Comparison of ENCODE assay signal across 18 cellular contexts in the genomic region with DNA sequence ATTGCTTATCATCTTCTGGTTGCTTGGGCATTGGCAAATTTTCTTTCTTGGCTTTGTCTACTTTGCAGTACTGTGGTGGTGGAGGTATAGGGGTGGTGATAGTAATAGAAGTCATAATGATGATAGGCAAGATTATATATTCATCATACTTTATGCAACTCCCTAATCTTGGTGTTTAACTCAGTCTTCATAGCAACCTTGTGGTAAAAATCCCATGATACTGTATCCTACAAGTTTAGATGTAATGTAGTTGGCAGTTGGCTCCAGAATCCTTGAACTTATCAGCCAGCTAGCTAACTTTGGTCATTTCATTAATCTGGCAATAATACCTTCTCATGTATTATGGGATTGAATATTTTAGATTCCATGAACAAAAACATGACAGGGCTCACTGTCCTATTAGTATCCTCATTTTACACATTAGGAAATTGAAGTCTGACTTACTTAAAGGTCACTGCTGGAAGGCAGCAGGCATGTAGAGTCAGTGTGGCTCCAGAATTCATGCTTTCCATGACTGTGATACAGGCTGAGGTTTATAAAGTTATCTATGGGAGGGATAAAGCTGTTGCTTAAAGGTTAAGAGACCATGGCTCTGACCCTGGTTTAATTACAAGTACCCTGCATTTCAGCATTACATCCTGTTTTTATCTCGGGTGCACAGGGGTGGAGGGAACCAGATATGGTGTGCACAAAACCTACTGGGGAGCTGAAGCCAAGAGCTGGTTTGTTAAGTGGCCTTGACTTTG. TPM values are rescaled to one million over a fixed set of nuclear protein-coding genes. Genes with fewer than 3 reads are reported as not detected.
DNase-seq lines count a peak whose midpoint lies in the region; ATAC-seq and TF ChIP-seq lines count a peak whose summit lies in the region.
"Had no signal": no experiment of that assay in that cellular context is flagged by ENCODE, and none has a peak within 500 bp of the region (broad histone marks: within the 10 kb centered on the region; RNA-seq: fewer than 3 reads in every experiment).

No MANE protein-coding gene starts in this region.

- H3K4me3 ChIP-seq in right cardiac atrium (ENCODE audit: low read length) (no peak overlapping the region), fibroblast of the aortic adventitia (ENCODE audit: low read depth, low read length) (no peak overlapping the region), rectal smooth muscle tissue (ENCODE audit: low read length) (no peak overlapping the region)
- H3K4me3 ChIP-seq: GM12878, Peyer's patch had no signal

- H3K27me3 ChIP-seq in right cardiac atrium (ENCODE audit: control insufficient read depth, insufficient read depth) = no peaks in the 10 kb centered on the region
- H3K27me3 ChIP-seq in rectal smooth muscle tissue (ENCODE audit: control insufficient read depth, insufficient read depth, low read length) = no peaks in the 10 kb centered on the region
- H3K27me3 ChIP-seq: Peyer's patch had no signal

- ATAC-seq in right cardiac atrium = peak; percentile 12 to 78
- ATAC-seq in Right ventricle myocardium inferior = no peak
- no peak for ATAC-seq in HG03342 (IDR thresholded peaks at IDR 0.05; ENCODE audit: unreplicated experiment)
- no peak for ATAC-seq in HG02623 (IDR thresholded peaks at IDR 0.05; ENCODE audit: unreplicated experiment)
- ATAC-seq in HG03097 (IDR thresholded peaks at IDR 0.05; ENCODE audit: low FRiP score, unreplicated experiment) = no peak
- ATAC-seq: GM12878 had no signal

- H3K9me3 ChIP-seq in right cardiac atrium (ENCODE audit: control insufficient read depth, low read length) = no peaks in the 10 kb centered on the region
- H3K9me3 ChIP-seq: Caco-2, Peyer's patch had no signal

- H3K27ac ChIP-seq in right cardiac atrium (ENCODE audit: low read length) (no peak overlapping the region), rectal smooth muscle tissue (ENCODE audit: low read depth, low read length) (peak overlapping the region; percentile 71)
- H3K27ac ChIP-seq: Peyer's patch had no signal

- H3K4me1 ChIP-seq in right cardiac atrium (ENCODE audit: control insufficient read depth, insufficient read depth, low read length) (peaks cover 7% of the 10 kb centered on the region), rectal smooth muscle tissue (ENCODE audit: control insufficient read depth, insufficient read depth, low read length) (peaks cover 27% of the 10 kb centered on the region)
- H3K4me1 ChIP-seq: Caco-2, Peyer's patch had no signal

- 32% methylated on average over 1 of the region's 1 CpG for WGBS in right cardiac atrium

- no peak overlapping the region for H3K9ac ChIP-seq in rectal smooth muscle tissue (ENCODE audit: low read length)

- no peak for TF ChIP-seq CTCF in fibroblast of the aortic adventitia (IDR thresholded peaks at IDR 0.05; ENCODE audit: insufficient read depth, low read length)

- DNase-seq in right cardiac atrium (no peak), Right ventricle myocardium inferior (ENCODE audit: missing footprints) (no peak), fibroblast of the aortic adventitia (ENCODE audit: low read depth) (peak; percentile 93), cortex of kidney (lab: John Stamatoyannopoulos, UW) (no peak)
- DNase-seq: Caco-2, HCEC 1CT, NCI-H1417, NCI-H1930, NCI-H2171 treated with DMSO at 0.1 percent for 48 hours, NCI-H510A, NCI-H82, Peyer's patch had no signal

- intact Hi-C loops in right cardiac atrium (cut with DNase I) (no loop called here), Right ventricle myocardium inferior (cut with DNase I) (no loop called here)

- H3K36me3 ChIP-seq in rectal smooth muscle tissue (ENCODE audit: control insufficient read depth, insufficient read depth, low read length) = no peaks in the 10 kb centered on the region
- H3K36me3 ChIP-seq: Peyer's patch had no signal

RNA-seq across cellular contexts. Expression of a gene that starts 33.3 kb away (rescaled TPM):
- total RNA-seq in right cardiac atrium = 10 to 100 TPM; 51.4 to 66.7 (median 56.8) TPM
- 8.9 TPM for polyA plus RNA-seq in right cardiac atrium
- 32.7 TPM for total RNA-seq in Right ventricle myocardium inferior
- total RNA-seq in fibroblast of the aortic adventitia (ENCODE audit: low replicate concordance) = 68.4 and 84.1 TPM in 2 replicates
- polyA plus RNA-seq: CD14-positive monocyte had no signal

Comparison
In these comparisons a context has a peak if more than half of its experiments do, and no peak if none do; other contexts are left out.
1. ATAC-seq: peak in right cardiac atrium (2 of 2); none in Right ventricle myocardium inferior (single experiment), HG03342 (single experiment), HG02623 (single experiment) and HG03097 (single experiment).